Comparison of ENCODE assay signal across 11 cellular contexts in genomic region chr4:112520598-112521122, GRCh38. TPM values are rescaled to one million over a fixed set of nuclear protein-coding genes. Genes with fewer than 3 reads are reported as not detected.
DNase-seq lines count a peak whose midpoint lies in the region; ATAC-seq and TF ChIP-seq lines count a peak whose summit lies in the region.
"Had no signal": no experiment of that assay in that cellular context is flagged by ENCODE, and none has a peak within 500 bp of the region (broad histone marks: within the 10 kb centered on the region; RNA-seq: fewer than 3 reads in every experiment).

No MANE protein-coding gene starts in this region.

- no peak for DNase-seq in activated CD8-positive, alpha-beta memory T cell treated with anti-CD3 and anti-CD28 coated beads, Interleukin-2, amount 10 ng/mL, durations not matched to agents 7 days and 5 days
- no peak for DNase-seq in activated CD8-positive, alpha-beta memory T cell treated with anti-CD3 and anti-CD28 coated beads, Interleukin-2, amount 50 U/mL, for 48 hours
- DNase-seq in iPS DF 6.9 (ENCODE audit: low read depth, low spot score) (no peak), globus pallidus (ENCODE audit: low spot score) (no peak), NCI-H1694 (lab: John Stamatoyannopoulos, UW) (no peak)
- DNase-seq: cerebellar nuclear complex, MG63 had no signal

- CTCF ChIA-PET in activated CD8-positive, alpha-beta memory T cell treated with anti-CD3 and anti-CD28 coated beads, Interleukin-2, amount 10 ng/mL, durations not matched to agents 7 days and 5 days (lab: Charles Lee): interaction anchor here (0.6 to 5.4 kb wide), 7 partner anchors 11 to 293 kb away, joined by 3 to 74 read pairs (median 3); no protein-coding TSS in a partner anchor

- H3K27ac Mint-ChIP-seq in activated CD8-positive, alpha-beta memory T cell treated with anti-CD3 and anti-CD28 coated beads, Interleukin-2, amount 10 ng/mL, durations not matched to agents 7 days and 5 days: no peak overlapping the region
- no peak overlapping the region for H3K27ac Mint-ChIP-seq in stimulated activated memory B cell treated with anti-CD40 and anti-IgM and Interleukin-4, amounts not matched to agents 10 μg/mL and 1 μg/mL and 100 μg/mL, for 72 hours

- H3K27ac ChIP-seq in iPS DF 6.9 (ENCODE audit: low read length): no peak overlapping the region

- H3K4me1 ChIP-seq in iPS DF 6.9 (ENCODE audit: control insufficient read depth, insufficient read depth, low read length): no peaks in the 10 kb centered on the region

- H3K4me3 Mint-ChIP-seq in activated CD8-positive, alpha-beta memory T cell treated with anti-CD3 and anti-CD28 coated beads, Interleukin-2, amount 10 ng/mL, durations not matched to agents 7 days and 5 days: peak overlapping the region; percentile 36
- peak overlapping the region; percentile 36 for H3K4me3 Mint-ChIP-seq in stimulated activated memory B cell treated with anti-CD40 and anti-IgM and Interleukin-4, amounts not matched to agents 10 μg/mL and 1 μg/mL and 100 μg/mL, for 72 hours

- peaks cover 62% of the 10 kb centered on the region for H3K4me1 Mint-ChIP-seq in activated CD8-positive, alpha-beta memory T cell treated with anti-CD3 and anti-CD28 coated beads, Interleukin-2, amount 10 ng/mL, durations not matched to agents 7 days and 5 days
- peaks cover 55% of the 10 kb centered on the region for H3K4me1 Mint-ChIP-seq in stimulated activated memory B cell treated with anti-CD40 and anti-IgM and Interleukin-4, amounts not matched to agents 10 μg/mL and 1 μg/mL and 100 μg/mL, for 72 hours

- peaks cover 90% of the 10 kb centered on the region for H3K27me3 Mint-ChIP-seq in activated CD8-positive, alpha-beta memory T cell treated with anti-CD3 and anti-CD28 coated beads, Interleukin-2, amount 10 ng/mL, durations not matched to agents 7 days and 5 days
- peaks cover 79% of the 10 kb centered on the region for H3K27me3 Mint-ChIP-seq in stimulated activated memory B cell treated with anti-CD40 and anti-IgM and Interleukin-4, amounts not matched to agents 10 μg/mL and 1 μg/mL and 100 μg/mL, for 72 hours

- H3K36me3 ChIP-seq in iPS DF 6.9 (ENCODE audit: control insufficient read depth, insufficient read depth, low read length): no peaks in the 10 kb centered on the region
- H3K36me3 ChIP-seq: MG63 had no signal

- ATAC-seq in activated CD8-positive, alpha-beta memory T cell treated with anti-CD3 and anti-CD28 coated beads, Interleukin-2, amount 10 ng/mL, durations not matched to agents 7 days and 5 days: no peak
- peak; percentile 41 for ATAC-seq in SK-N-SH treated with all-trans-retinoic acid at 6 μM for 48 hours
- ATAC-seq in stimulated activated memory B cell treated with anti-CD40 and anti-IgM and Interleukin-4, amounts not matched to agents 10 μg/mL and 1 μg/mL and 100 μg/mL, for 72 hours: no peak
- ATAC-seq in HG03108 (IDR thresholded peaks at IDR 0.05; ENCODE audit: unreplicated experiment): no peak

- no peaks in the 10 kb centered on the region for H3K36me3 Mint-ChIP-seq in activated CD8-positive, alpha-beta memory T cell treated with anti-CD3 and anti-CD28 coated beads, Interleukin-2, amount 10 ng/mL, durations not matched to agents 7 days and 5 days
- H3K36me3 Mint-ChIP-seq in stimulated activated memory B cell treated with anti-CD40 and anti-IgM and Interleukin-4, amounts not matched to agents 10 μg/mL and 1 μg/mL and 100 μg/mL, for 72 hours: no peaks in the 10 kb centered on the region

- peak overlapping the region; percentile 44; the same call in 1 of the 2 replicates for H3K4me3 ChIP-seq in iPS DF 6.9 (ENCODE audit: low read length)
- H3K4me3 ChIP-seq: MG63 had no signal

- peaks cover 60% of the 10 kb centered on the region for H3K27me3 ChIP-seq in iPS DF 6.9 (ENCODE audit: control insufficient read depth, insufficient read depth, low read length)

- no peaks in the 10 kb centered on the region for H3K9me3 Mint-ChIP-seq in activated CD8-positive, alpha-beta memory T cell treated with anti-CD3 and anti-CD28 coated beads, Interleukin-2, amount 10 ng/mL, durations not matched to agents 7 days and 5 days (ENCODE audit: low read depth)
- no peaks in the 10 kb centered on the region for H3K9me3 Mint-ChIP-seq in stimulated activated memory B cell treated with anti-CD40 and anti-IgM and Interleukin-4, amounts not matched to agents 10 μg/mL and 1 μg/mL and 100 μg/mL, for 72 hours

- no CpG with 5 or more reads among the region's 25 CpGs for WGBS in iPS DF 6.9 (ENCODE audit: insufficient coverage, insufficient read length)

- no peaks in the 10 kb centered on the region for H3K9me3 ChIP-seq in iPS DF 6.9 (ENCODE audit: control insufficient read depth, insufficient read depth, low read length)
- H3K9me3 ChIP-seq: MG63 had no signal

TF ChIP-seq in SK-N-SH treated with all-trans-retinoic acid at 6 μM for 48 hours, 23 proteins besides CTCF, POLR2A, EP300 and RAD21:
- TF ChIP-seq ZNF8 (CRISPR knock-in tag; IDR thresholded peaks at IDR 0.05) (no peak), TCF4 (CRISPR knock-in tag; IDR thresholded peaks at IDR 0.05; ENCODE audit: borderline replicate concordance) (no peak), CREB5 (CRISPR knock-in tag; IDR thresholded peaks at IDR 0.05; ENCODE audit: low read depth) (no peak), RARB (CRISPR knock-in tag; IDR thresholded peaks at IDR 0.05) (no peak), CSRNP3 (CRISPR knock-in tag; IDR thresholded peaks at IDR 0.05) (no peak), ZFP30 (CRISPR knock-in tag; IDR thresholded peaks at IDR 0.05) (no peak), ARNTL (CRISPR knock-in tag; IDR thresholded peaks at IDR 0.05; ENCODE audit: borderline replicate concordance, low read depth) (no peak), CSDC2 (CRISPR knock-in tag; IDR thresholded peaks at IDR 0.05) (no peak), TOX (CRISPR knock-in tag; IDR thresholded peaks at IDR 0.05; ENCODE audit: borderline replicate concordance) (no peak), ZNF565 (CRISPR knock-in tag; conservative IDR thresholded peaks at IDR 0.05; ENCODE audit: low read depth) (no peak), GLIS3 (CRISPR knock-in tag; IDR thresholded peaks at IDR 0.05) (no peak), ESRRG (CRISPR knock-in tag; IDR thresholded peaks at IDR 0.05) (no peak), PPARA (CRISPR knock-in tag; IDR thresholded peaks at IDR 0.05; ENCODE audit: borderline replicate concordance) (no peak), ISL1 (CRISPR knock-in tag; IDR thresholded peaks at IDR 0.05) (no peak), OSR1 (CRISPR knock-in tag; IDR thresholded peaks at IDR 0.05) (no peak), ZC3H10 (CRISPR knock-in tag; IDR thresholded peaks at IDR 0.05) (no peak)
TF ChIP-seq in SK-N-SH treated with all-trans-retinoic acid at 6 μM for 48 hours: peak in this region for 0.

RNA-seq across cellular contexts. Expression of gene NEUROG2, which starts 4.7 kb away (rescaled TPM):
- total RNA-seq in activated CD8-positive, alpha-beta memory T cell treated with anti-CD3 and anti-CD28 coated beads, Interleukin-2, amount 10 ng/mL, durations not matched to agents 7 days and 5 days: under 1 TPM in 1 of 2 experiments, not detected in 1; 0.12 TPM
- total RNA-seq: esophagus mucosa had no signal
